Comparison of ENCODE assay signal across 19 cellular contexts in genomic region chr2:217404236-217404760, GRCh38.
DNase-seq lines count a peak whose midpoint lies in the region; ATAC-seq and TF ChIP-seq lines count a peak whose summit lies in the region.
"Had no signal": no experiment of that assay in that cellular context is flagged by ENCODE, and none has a peak within 500 bp of the region (broad histone marks: within the 10 kb centered on the region; RNA-seq: fewer than 3 reads in every experiment).

No MANE protein-coding gene starts in this region.

- ATAC-seq in IMR-90 (ENCODE audit: low read depth) (no peak), HG03571 (IDR thresholded peaks at IDR 0.05; ENCODE audit: unreplicated experiment) (no peak)
- ATAC-seq: HepG2, T-cell had no signal

- no peak overlapping the region for H3K4me3 ChIP-seq in IMR-90 (ENCODE audit: insufficient read depth, low read depth, low read length)
- no peak overlapping the region for H3K4me3 ChIP-seq in rectal smooth muscle tissue (ENCODE audit: low read length)
- H3K4me3 ChIP-seq: BLaER1 had no signal

- in situ Hi-C loops in IMR-90 (cut with MboI; ENCODE audit: low sequenced_read_pairs) = no loop called here

- H4K8ac ChIP-seq in IMR-90 (ENCODE audit: low read depth in 2 of 2, low read length in 2 of 2) = no peak overlapping the region

- TF ChIP-seq CTCF in IMR-90 (conservative IDR thresholded peaks at IDR 0.05; ENCODE audit: low read depth, low read length) = no peak

- H3K36me3 ChIP-seq in IMR-90 (ENCODE audit: control insufficient read depth, insufficient read depth, low read length) (no peaks in the 10 kb centered on the region), rectal smooth muscle tissue (ENCODE audit: control insufficient read depth, insufficient read depth, low read length) (no peaks in the 10 kb centered on the region)
- H3K36me3 ChIP-seq: BLaER1 had no signal

- TF ChIP-seq RAD21 in IMR-90 (IDR thresholded peaks at IDR 0.05; ENCODE audit: low read length) = no peak

- no peak overlapping the region for H2BK5ac ChIP-seq in IMR-90 (ENCODE audit: low read depth, low read length, poor library complexity, severe bottlenecking)

- no peak overlapping the region for H3K56ac ChIP-seq in IMR-90 (ENCODE audit: extremely low read depth, insufficient read depth, low read length)

- no TSS peak for BruUV-seq in IMR-90 (replicated peaks; lab: Mats Ljungman, UMichigan)

- no peak overlapping the region for H3K4me2 ChIP-seq in IMR-90 (ENCODE audit: low read depth, low read length)

- intact Hi-C loops in IMR-90 (cut with micrococcal nuclease) = no loop called here

- 0 out of 2 replicates have a peak overlapping the region, but pooled peaks have one; percentile 0 for H2BK120ac ChIP-seq in IMR-90 (ENCODE audit: low read depth, low read length)

- H3K18ac ChIP-seq in IMR-90 (ENCODE audit: low read depth, low read length) = no peak overlapping the region

- POLR2A ChIA-PET in IMR-90 (lab: Charles Lee; ENCODE audit: unreplicated experiment) = interaction anchor here (0.6 kb wide), 1 partner anchor 709 kb away, joined by 3 read pairs; the partner anchor contains the start of gene IGFBP5

- no peak overlapping the region for H2AFZ ChIP-seq in IMR-90 (replicated peaks; ENCODE audit: low read length, poor library complexity)

- no peak overlapping the region for H3K14ac ChIP-seq in IMR-90 (replicated peaks; ENCODE audit: low read depth, low read length)

- H3K9ac ChIP-seq in IMR-90 (ENCODE audit: low read depth, low read length) (no peak overlapping the region), rectal smooth muscle tissue (ENCODE audit: low read length) (no peak overlapping the region)
- H3K9ac ChIP-seq: BLaER1 had no signal

- H3K79me1 ChIP-seq in IMR-90 (ENCODE audit: low read depth in 1 of 2, low read length in 2 of 2) = no peaks in the 10 kb centered on the region

- no CpG with 5 or more reads among the region's 2 CpGs for WGBS in IMR-90 (ENCODE audit: extremely low coverage in 2 of 2, insufficient read length in 1 of 2), 2 experiments

- H4K20me1 ChIP-seq in IMR-90 (ENCODE audit: insufficient read depth, low read length) = no peaks in the 10 kb centered on the region
- H4K20me1 ChIP-seq: BLaER1 had no signal

- H2BK20ac ChIP-seq in IMR-90 (ENCODE audit: low read depth, low read length) = no peak overlapping the region

- H2BK15ac ChIP-seq in IMR-90 (ENCODE audit: low read depth, low read length) = no peak overlapping the region

- H3K4me1 ChIP-seq in IMR-90 (ENCODE audit: control insufficient read depth, insufficient read depth, low read length) = peaks cover 10% of the 10 kb centered on the region
- H3K4me1 ChIP-seq in rectal smooth muscle tissue (ENCODE audit: control insufficient read depth, insufficient read depth, low read length) = peaks cover 16% of the 10 kb centered on the region

- no peak overlapping the region for H4K5ac ChIP-seq in IMR-90 (ENCODE audit: low read depth, low read length)

- dilution Hi-C loops in IMR-90 (cut with HindIII; ENCODE audit: low sequenced_read_pairs, unreplicated experiment) = no loop called here

- H4K91ac ChIP-seq in IMR-90 (ENCODE audit: insufficient read depth, low read depth, low read length) = no peak overlapping the region

- H3K9me1 ChIP-seq in IMR-90 (ENCODE audit: insufficient read depth, low read length) = peaks cover 2% of the 10 kb centered on the region; the same call in 1 of the 2 replicates

- no peak overlapping the region for H3K23ac ChIP-seq in IMR-90 (ENCODE audit: low read depth, low read length)

- no peak for TF ChIP-seq POLR2A in IMR-90 (IDR thresholded peaks at IDR 0.05; ENCODE audit: low read depth, low read length)

- no peak overlapping the region for H2AK9ac ChIP-seq in IMR-90 (replicated peaks; ENCODE audit: low read depth, low read length, poor library complexity)

- no peak overlapping the region for H2AK5ac ChIP-seq in IMR-90 (ENCODE audit: low read depth, low read length)

- H3K9me3 ChIP-seq in IMR-90 (ENCODE audit: control insufficient read depth, insufficient read depth, low read length) = no peaks in the 10 kb centered on the region
- H3K9me3 ChIP-seq: BLaER1 had no signal

- CTCF ChIA-PET in IMR-90 (lab: Yijun Ruan, JAX) = no interaction called here

- H3K4ac ChIP-seq in IMR-90 (ENCODE audit: low read depth, low read length) = no peak overlapping the region

- DNase-seq in DMS79 (lab: John Stamatoyannopoulos, UW) (peak; percentile 17), IMR-90 (no peak), NCI-H69 (lab: John Stamatoyannopoulos, UW) (peak; percentile 8), 8988T (no peak), cerebellar nuclear complex (lab: John Stamatoyannopoulos, UW) (no peak)
- DNase-seq: CD4-positive, CD25-positive, alpha-beta regulatory T cell; KBM-7; MV-4-11; NCI-H1694 treated with DMSO at 0.1 percent for 48 hours; NCI-H2081; NCI-H446; NCI-H524 treated with DMSO at 0.1 percent for 48 hours; Right ventricle myocardium superior; RPMI8226; T-cell had no signal

- no peak overlapping the region for H3K27ac ChIP-seq in IMR-90 (ENCODE audit: insufficient read depth, low read length)
- peak overlapping the region; percentile 89 for H3K27ac ChIP-seq in rectal smooth muscle tissue (ENCODE audit: low read depth, low read length)
- H3K27ac ChIP-seq: BLaER1 had no signal

- H3K27me3 ChIP-seq in IMR-90 (ENCODE audit: control insufficient read depth, insufficient read depth, low read length) (no peaks in the 10 kb centered on the region), rectal smooth muscle tissue (ENCODE audit: control insufficient read depth, insufficient read depth, low read length) (no peaks in the 10 kb centered on the region)
- H3K27me3 ChIP-seq: BLaER1 had no signal

TF ChIP-seq in IMR-90, 13 proteins besides CTCF, POLR2A, EP300 and RAD21:
- no peak for TF ChIP-seq SMC3 (IDR thresholded peaks at IDR 0.05; ENCODE audit: low read depth, low read length)
- TF ChIP-seq, protein P1, sequence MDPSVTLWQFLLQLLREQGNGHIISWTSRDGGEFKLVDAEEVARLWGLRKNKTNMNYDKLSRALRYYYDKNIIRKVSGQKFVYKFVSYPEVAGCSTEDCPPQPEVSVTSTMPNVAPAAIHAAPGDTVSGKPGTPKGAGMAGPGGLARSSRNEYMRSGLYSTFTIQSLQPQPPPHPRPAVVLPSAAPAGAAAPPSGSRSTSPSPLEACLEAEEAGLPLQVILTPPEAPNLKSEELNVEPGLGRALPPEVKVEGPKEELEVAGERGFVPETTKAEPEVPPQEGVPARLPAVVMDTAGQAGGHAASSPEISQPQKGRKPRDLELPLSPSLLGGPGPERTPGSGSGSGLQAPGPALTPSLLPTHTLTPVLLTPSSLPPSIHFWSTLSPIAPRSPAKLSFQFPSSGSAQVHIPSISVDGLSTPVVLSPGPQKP (IDR thresholded peaks at IDR 0.05; ENCODE audit: borderline replicate concordance, low read depth, low read length) = no peak
- no peak for TF ChIP-seq RCOR1 (IDR thresholded peaks at IDR 0.05; ENCODE audit: insufficient replicate concordance, low read length)
- no peak for TF ChIP-seq CHD1 (IDR thresholded peaks at IDR 0.05; ENCODE audit: low read depth, low read length)
- TF ChIP-seq MAZ (IDR thresholded peaks at IDR 0.05; ENCODE audit: borderline replicate concordance, low read depth, low read length) = no peak
- TF ChIP-seq NFE2L2 (IDR thresholded peaks at IDR 0.05; ENCODE audit: low read depth, low read length) = no peak
- TF ChIP-seq BHLHE40 (IDR thresholded peaks at IDR 0.05; ENCODE audit: low read depth, low read length) = no peak
- no peak for TF ChIP-seq MXI1 (IDR thresholded peaks at IDR 0.05; ENCODE audit: borderline replicate concordance, low read depth, low read length)
- no peak for TF ChIP-seq FOS (IDR thresholded peaks at IDR 0.05; ENCODE audit: low read depth, low read length)
- no peak for TF ChIP-seq MAFK (IDR thresholded peaks at IDR 0.05; ENCODE audit: low read depth, low read length)
- TF ChIP-seq, protein P2, sequence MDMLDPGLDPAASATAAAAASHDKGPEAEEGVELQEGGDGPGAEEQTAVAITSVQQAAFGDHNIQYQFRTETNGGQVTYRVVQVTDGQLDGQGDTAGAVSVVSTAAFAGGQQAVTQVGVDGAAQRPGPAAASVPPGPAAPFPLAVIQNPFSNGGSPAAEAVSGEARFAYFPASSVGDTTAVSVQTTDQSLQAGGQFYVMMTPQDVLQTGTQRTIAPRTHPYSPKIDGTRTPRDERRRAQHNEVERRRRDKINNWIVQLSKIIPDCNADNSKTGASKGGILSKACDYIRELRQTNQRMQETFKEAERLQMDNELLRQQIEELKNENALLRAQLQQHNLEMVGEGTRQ (IDR thresholded peaks at IDR 0.05; ENCODE audit: low read depth, low read length) = no peak

Comparison
In these comparisons a context has a peak if more than half of its experiments do, and no peak if none do; other contexts are left out.
1. DNase-seq: peak in DMS79 (single experiment) and NCI-H69 (single experiment); none in IMR-90 (single experiment), 8988T (single experiment) and cerebellar nuclear complex (0 of 2).